30 cellular contexts compared by ENCODE assay signal in genomic region chr11:107750313-107750712, GRCh38. TPM values are rescaled to one million over a fixed set of nuclear protein-coding genes. Genes with fewer than 3 reads are reported as not detected.
"Had no signal": no experiment of that assay in that cellular context is flagged by ENCODE, and none has a peak within 500 bp of the region (broad histone marks: within the 10 kb centered on the region; RNA-seq: fewer than 3 reads in every experiment).

No MANE protein-coding gene starts in this region.

- H3K4me1 ChIP-seq: neural progenitor cell, sigmoid colon, upper lobe of left lung had no signal

- H3K4me1 Mint-ChIP-seq: mesothelial cell of epicardium; naive B cell; natural killer cell; nephron progenitor cell; neural progenitor cell; stimulated activated memory B cell treated with anti-CD40 and anti-IgM and Interleukin-4, amounts not matched to agents 10 μg/mL and 1 μg/mL and 100 μg/mL, for 72 hours; stimulated activated naive CD8-positive, alpha-beta T cell treated with anti-CD3 and anti-CD28 coated beads, Interleukin-15, amount 100 ng/mL, for 72 hours had no signal

- H3K79me2 ChIP-seq: hepatocyte had no signal

- H3K27me3 ChIP-seq: hepatocyte, neural progenitor cell, ovary, sigmoid colon, tibial nerve, upper lobe of left lung had no signal

- H3K9ac ChIP-seq: neural progenitor cell had no signal

- H3K27me3 Mint-ChIP-seq: progenitor cell of endocrine pancreas had no signal

- H3K27ac ChIP-seq: hepatocyte, left ventricle myocardium inferior, neural progenitor cell, ovary, sigmoid colon, tibial nerve, upper lobe of left lung had no signal

- H3K4me3 ChIP-seq: hepatocyte, left ventricle myocardium inferior, lung, neural progenitor cell, ovary, sigmoid colon, tibial nerve, upper lobe of left lung had no signal

- ATAC-seq: natural killer cell; right cardiac atrium; stimulated activated memory B cell treated with anti-CD40 and anti-IgM and Interleukin-4, amounts not matched to agents 10 μg/mL and 1 μg/mL and 100 μg/mL, for 72 hours; stimulated activated naive CD8-positive, alpha-beta T cell treated with anti-CD3 and anti-CD28 coated beads, Interleukin-15, amount 100 ng/mL, for 72 hours had no signal

- H3K4me2 ChIP-seq: hepatocyte, neural progenitor cell had no signal

- H2AFZ ChIP-seq: hepatocyte, neural progenitor cell had no signal

- H3K27ac Mint-ChIP-seq: mesothelial cell of epicardium; naive B cell; natural killer cell; nephron progenitor cell; neural progenitor cell; progenitor cell of endocrine pancreas; stimulated activated memory B cell treated with anti-CD40 and anti-IgM and Interleukin-4, amounts not matched to agents 10 μg/mL and 1 μg/mL and 100 μg/mL, for 72 hours had no signal

- H3K36me3 ChIP-seq: left ventricle myocardium inferior, neural progenitor cell, ovary, sigmoid colon, tibial nerve, upper lobe of left lung had no signal

- DNase-seq: islet precursor cell; left ventricle myocardium inferior; mesendoderm; naive B cell; natural killer cell; nephron progenitor cell; ovary; retina; right cardiac atrium; sigmoid colon; small intestine; stimulated activated CD4-positive, alpha-beta T cell treated with anti-CD3 and anti-CD28 coated beads, Interleukin-1b, Interleukin-23, amount 100 ng/mL, for 48 hours; stimulated activated CD4-positive, alpha-beta T cell treated with anti-CD3 and anti-CD28 coated beads, Interleukin-2, amount 100 ng/mL, for 48 hours; stimulated activated CD4-positive, alpha-beta T cell treated with anti-CD3 and anti-CD28 coated beads, Interleukin-4, amount 100 ng/mL, for 4 hours; stimulated activated CD8-positive, alpha-beta memory T cell treated with anti-CD3 and anti-CD28 coated beads, Interleukin-4, amount 100 ng/mL, for 48 hours; stimulated activated naive CD4-positive, alpha-beta T cell treated with Interleukin-2 at 50 U/mL for 16 hours; stimulated activated naive CD8-positive, alpha-beta T cell treated with anti-CD3 and anti-CD28 coated beads, Interleukin-15, amount 100 ng/mL, for 72 hours; substantia nigra had no signal

- H3K4me3 Mint-ChIP-seq: mesothelial cell of epicardium; naive B cell; natural killer cell; nephron progenitor cell; neural progenitor cell; stimulated activated memory B cell treated with anti-CD40 and anti-IgM and Interleukin-4, amounts not matched to agents 10 μg/mL and 1 μg/mL and 100 μg/mL, for 72 hours; stimulated activated naive CD8-positive, alpha-beta T cell treated with anti-CD3 and anti-CD28 coated beads, Interleukin-15, amount 100 ng/mL, for 72 hours had no signal

- H3K9me3 Mint-ChIP-seq: naive B cell; nephron progenitor cell; neural progenitor cell; stimulated activated memory B cell treated with anti-CD40 and anti-IgM and Interleukin-4, amounts not matched to agents 10 μg/mL and 1 μg/mL and 100 μg/mL, for 72 hours; stimulated activated naive CD8-positive, alpha-beta T cell treated with anti-CD3 and anti-CD28 coated beads, Interleukin-15, amount 100 ng/mL, for 72 hours had no signal

- FAIRE-seq: small intestine, urothelium cell line had no signal

- H3K9me3 ChIP-seq: left ventricle myocardium inferior, ovary, sigmoid colon, tibial nerve, upper lobe of left lung had no signal

- H3K36me3 Mint-ChIP-seq: mesothelial cell of epicardium; naive B cell; natural killer cell; neural progenitor cell; stimulated activated memory B cell treated with anti-CD40 and anti-IgM and Interleukin-4, amounts not matched to agents 10 μg/mL and 1 μg/mL and 100 μg/mL, for 72 hours had no signal

RNA-seq across cellular contexts. Expression of gene SLN, which starts 38.5 kb away (rescaled TPM):
- total RNA-seq: kidney epithelial cell, lung, mesothelial cell of epicardium, mononuclear cell, natural killer cell, omental fat pad, progenitor cell of endocrine pancreas, sigmoid colon had no signal
- polyA plus RNA-seq: sigmoid colon had no signal
